2 cellular contexts compared by ENCODE assay signal in the genomic region with DNA sequence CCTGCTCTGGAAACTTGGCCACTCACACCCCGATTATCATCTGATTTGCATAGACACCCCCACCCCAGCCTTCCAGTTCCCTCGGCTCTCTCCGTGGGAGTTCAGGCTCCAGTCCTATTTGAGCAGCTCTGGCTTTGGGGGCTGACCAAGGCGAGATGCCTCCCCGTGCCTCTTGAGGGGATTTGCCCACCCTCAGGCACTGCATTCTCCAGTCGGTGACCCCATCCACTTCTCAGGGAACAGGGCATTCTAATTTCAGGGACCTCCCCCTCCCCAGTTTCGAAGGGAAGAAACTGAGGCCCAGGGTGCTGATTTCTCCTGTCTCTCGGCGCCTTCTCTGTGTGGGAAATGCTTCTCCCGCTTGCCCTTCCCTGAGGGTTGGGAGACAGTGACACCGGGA.
TF ChIP-seq lines count a peak whose summit lies in the region.

No MANE protein-coding gene starts in this region.

TF ChIP-seq in H1, 55 proteins besides CTCF, POLR2A, EP300 and RAD21:
- TF ChIP-seq SAP30 (IDR thresholded peaks at IDR 0.05; ENCODE audit: insufficient read depth, insufficient replicate concordance, low read length) (no peak), CHD2 (IDR thresholded peaks at IDR 0.05; ENCODE audit: low read length) (no peak)

TF ChIP-seq in HepG2, 621 proteins besides CTCF, POLR2A, EP300 and RAD21:
- no peak for TF ChIP-seq FLYWCH1 (CRISPR knock-in tag; IDR thresholded peaks at IDR 0.05)
- TF ChIP-seq, protein P1, sequence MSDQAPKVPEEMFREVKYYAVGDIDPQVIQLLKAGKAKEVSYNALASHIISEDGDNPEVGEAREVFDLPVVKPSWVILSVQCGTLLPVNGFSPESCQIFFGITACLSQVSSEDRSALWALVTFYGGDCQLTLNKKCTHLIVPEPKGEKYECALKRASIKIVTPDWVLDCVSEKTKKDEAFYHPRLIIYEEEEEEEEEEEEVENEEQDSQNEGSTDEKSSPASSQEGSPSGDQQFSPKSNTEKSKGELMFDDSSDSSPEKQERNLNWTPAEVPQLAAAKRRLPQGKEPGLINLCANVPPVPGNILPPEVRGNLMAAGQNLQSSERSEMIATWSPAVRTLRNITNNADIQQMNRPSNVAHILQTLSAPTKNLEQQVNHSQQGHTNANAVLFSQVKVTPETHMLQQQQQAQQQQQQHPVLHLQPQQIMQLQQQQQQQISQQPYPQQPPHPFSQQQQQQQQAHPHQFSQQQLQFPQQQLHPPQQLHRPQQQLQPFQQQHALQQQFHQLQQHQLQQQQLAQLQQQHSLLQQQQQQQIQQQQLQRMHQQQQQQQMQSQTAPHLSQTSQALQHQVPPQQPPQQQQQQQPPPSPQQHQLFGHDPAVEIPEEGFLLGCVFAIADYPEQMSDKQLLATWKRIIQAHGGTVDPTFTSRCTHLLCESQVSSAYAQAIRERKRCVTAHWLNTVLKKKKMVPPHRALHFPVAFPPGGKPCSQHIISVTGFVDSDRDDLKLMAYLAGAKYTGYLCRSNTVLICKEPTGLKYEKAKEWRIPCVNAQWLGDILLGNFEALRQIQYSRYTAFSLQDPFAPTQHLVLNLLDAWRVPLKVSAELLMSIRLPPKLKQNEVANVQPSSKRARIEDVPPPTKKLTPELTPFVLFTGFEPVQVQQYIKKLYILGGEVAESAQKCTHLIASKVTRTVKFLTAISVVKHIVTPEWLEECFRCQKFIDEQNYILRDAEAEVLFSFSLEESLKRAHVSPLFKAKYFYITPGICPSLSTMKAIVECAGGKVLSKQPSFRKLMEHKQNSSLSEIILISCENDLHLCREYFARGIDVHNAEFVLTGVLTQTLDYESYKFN (CRISPR knock-in tag; conservative IDR thresholded peaks at IDR 0.05): no peak
- no peak for TF ChIP-seq HNRNPUL1 (IDR thresholded peaks at IDR 0.05; ENCODE audit: low read depth, low read length)
- TF ChIP-seq STAT5B (CRISPR knock-in tag; IDR thresholded peaks at IDR 0.05): no peak
- TF ChIP-seq, protein P2, sequence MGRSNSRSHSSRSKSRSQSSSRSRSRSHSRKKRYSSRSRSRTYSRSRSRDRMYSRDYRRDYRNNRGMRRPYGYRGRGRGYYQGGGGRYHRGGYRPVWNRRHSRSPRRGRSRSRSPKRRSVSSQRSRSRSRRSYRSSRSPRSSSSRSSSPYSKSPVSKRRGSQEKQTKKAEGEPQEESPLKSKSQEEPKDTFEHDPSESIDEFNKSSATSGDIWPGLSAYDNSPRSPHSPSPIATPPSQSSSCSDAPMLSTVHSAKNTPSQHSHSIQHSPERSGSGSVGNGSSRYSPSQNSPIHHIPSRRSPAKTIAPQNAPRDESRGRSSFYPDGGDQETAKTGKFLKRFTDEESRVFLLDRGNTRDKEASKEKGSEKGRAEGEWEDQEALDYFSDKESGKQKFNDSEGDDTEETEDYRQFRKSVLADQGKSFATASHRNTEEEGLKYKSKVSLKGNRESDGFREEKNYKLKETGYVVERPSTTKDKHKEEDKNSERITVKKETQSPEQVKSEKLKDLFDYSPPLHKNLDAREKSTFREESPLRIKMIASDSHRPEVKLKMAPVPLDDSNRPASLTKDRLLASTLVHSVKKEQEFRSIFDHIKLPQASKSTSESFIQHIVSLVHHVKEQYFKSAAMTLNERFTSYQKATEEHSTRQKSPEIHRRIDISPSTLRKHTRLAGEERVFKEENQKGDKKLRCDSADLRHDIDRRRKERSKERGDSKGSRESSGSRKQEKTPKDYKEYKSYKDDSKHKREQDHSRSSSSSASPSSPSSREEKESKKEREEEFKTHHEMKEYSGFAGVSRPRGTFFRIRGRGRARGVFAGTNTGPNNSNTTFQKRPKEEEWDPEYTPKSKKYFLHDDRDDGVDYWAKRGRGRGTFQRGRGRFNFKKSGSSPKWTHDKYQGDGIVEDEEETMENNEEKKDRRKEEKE (IDR thresholded peaks at IDR 0.05): no peak
- TF ChIP-seq, protein P3, sequence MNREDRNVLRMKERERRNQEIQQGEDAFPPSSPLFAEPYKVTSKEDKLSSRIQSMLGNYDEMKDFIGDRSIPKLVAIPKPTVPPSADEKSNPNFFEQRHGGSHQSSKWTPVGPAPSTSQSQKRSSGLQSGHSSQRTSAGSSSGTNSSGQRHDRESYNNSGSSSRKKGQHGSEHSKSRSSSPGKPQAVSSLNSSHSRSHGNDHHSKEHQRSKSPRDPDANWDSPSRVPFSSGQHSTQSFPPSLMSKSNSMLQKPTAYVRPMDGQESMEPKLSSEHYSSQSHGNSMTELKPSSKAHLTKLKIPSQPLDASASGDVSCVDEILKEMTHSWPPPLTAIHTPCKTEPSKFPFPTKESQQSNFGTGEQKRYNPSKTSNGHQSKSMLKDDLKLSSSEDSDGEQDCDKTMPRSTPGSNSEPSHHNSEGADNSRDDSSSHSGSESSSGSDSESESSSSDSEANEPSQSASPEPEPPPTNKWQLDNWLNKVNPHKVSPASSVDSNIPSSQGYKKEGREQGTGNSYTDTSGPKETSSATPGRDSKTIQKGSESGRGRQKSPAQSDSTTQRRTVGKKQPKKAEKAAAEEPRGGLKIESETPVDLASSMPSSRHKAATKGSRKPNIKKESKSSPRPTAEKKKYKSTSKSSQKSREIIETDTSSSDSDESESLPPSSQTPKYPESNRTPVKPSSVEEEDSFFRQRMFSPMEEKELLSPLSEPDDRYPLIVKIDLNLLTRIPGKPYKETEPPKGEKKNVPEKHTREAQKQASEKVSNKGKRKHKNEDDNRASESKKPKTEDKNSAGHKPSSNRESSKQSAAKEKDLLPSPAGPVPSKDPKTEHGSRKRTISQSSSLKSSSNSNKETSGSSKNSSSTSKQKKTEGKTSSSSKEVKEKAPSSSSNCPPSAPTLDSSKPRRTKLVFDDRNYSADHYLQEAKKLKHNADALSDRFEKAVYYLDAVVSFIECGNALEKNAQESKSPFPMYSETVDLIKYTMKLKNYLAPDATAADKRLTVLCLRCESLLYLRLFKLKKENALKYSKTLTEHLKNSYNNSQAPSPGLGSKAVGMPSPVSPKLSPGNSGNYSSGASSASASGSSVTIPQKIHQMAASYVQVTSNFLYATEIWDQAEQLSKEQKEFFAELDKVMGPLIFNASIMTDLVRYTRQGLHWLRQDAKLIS (CRISPR knock-in tag; IDR thresholded peaks at IDR 0.05): no peak
- TF ChIP-seq NCOA5 (CRISPR knock-in tag; IDR thresholded peaks at IDR 0.05): no peak
- TF ChIP-seq, protein P4, sequence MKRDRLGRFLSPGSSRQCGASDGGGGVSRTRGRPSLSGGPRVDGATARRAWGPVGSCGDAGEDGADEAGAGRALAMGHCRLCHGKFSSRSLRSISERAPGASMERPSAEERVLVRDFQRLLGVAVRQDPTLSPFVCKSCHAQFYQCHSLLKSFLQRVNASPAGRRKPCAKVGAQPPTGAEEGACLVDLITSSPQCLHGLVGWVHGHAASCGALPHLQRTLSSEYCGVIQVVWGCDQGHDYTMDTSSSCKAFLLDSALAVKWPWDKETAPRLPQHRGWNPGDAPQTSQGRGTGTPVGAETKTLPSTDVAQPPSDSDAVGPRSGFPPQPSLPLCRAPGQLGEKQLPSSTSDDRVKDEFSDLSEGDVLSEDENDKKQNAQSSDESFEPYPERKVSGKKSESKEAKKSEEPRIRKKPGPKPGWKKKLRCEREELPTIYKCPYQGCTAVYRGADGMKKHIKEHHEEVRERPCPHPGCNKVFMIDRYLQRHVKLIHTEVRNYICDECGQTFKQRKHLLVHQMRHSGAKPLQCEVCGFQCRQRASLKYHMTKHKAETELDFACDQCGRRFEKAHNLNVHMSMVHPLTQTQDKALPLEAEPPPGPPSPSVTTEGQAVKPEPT (CRISPR knock-in tag; IDR thresholded peaks at IDR 0.05; ENCODE audit: low read depth): no peak
- TF ChIP-seq, protein P5, sequence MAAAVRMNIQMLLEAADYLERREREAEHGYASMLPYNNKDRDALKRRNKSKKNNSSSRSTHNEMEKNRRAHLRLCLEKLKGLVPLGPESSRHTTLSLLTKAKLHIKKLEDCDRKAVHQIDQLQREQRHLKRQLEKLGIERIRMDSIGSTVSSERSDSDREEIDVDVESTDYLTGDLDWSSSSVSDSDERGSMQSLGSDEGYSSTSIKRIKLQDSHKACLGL (CRISPR knock-in tag; IDR thresholded peaks at IDR 0.05): no peak
- no peak for TF ChIP-seq ONECUT2 (CRISPR knock-in tag; IDR thresholded peaks at IDR 0.05)
- TF ChIP-seq GFI1 (CRISPR knock-in tag; IDR thresholded peaks at IDR 0.05; ENCODE audit: borderline replicate concordance): no peak
- no peak for TF ChIP-seq MYNN (CRISPR knock-in tag; IDR thresholded peaks at IDR 0.05; ENCODE audit: low read depth)
